Comparison of ENCODE assay signal across 23 cellular contexts in genomic region chr7:30674876-30675275, GRCh38. TPM values are rescaled to one million over a fixed set of nuclear protein-coding genes. Genes with fewer than 3 reads are reported as not detected.
A peak's percentile ranks its signal among the peaks of the same experiment; 100 is the strongest.
DNase-seq lines count a peak whose midpoint lies in the region; ATAC-seq and TF ChIP-seq lines count a peak whose summit lies in the region.
"Had no signal": no experiment of that assay in that cellular context is flagged by ENCODE, and none has a peak within 500 bp of the region (broad histone marks: within the 10 kb centered on the region; RNA-seq: fewer than 3 reads in every experiment).

No MANE protein-coding gene starts in this region.

- TF ChIP-seq CTCF in left ventricle myocardium inferior (IDR thresholded peaks at IDR 0.05; ENCODE audit: borderline replicate concordance) (no peak), HFFc6 (IDR thresholded peaks at IDR 0.05) (no peak)

- no peak overlapping the region for H3K27ac ChIP-seq in left ventricle myocardium inferior (replicated peaks)
- H3K27ac ChIP-seq: GM23248, RWPE1, SK-N-MC had no signal

- no peaks in the 10 kb centered on the region for H3K36me3 Mint-ChIP-seq in HFFc6 (ENCODE audit: low read depth)

- no peaks in the 10 kb centered on the region for H3K4me1 ChIP-seq in left ventricle myocardium inferior

- no peak overlapping the region for H3K4me3 Mint-ChIP-seq in HFFc6
- H3K4me3 Mint-ChIP-seq: T-helper 1 cell treated with Interleukin-12 subunit alpha and Interleukin-12 subunit beta and Interleukin-4 antibody, amounts not matched to agents 30 μg/mL and 1 μg/mL, for 36 hours had no signal

- H3K9me3 ChIP-seq in left ventricle myocardium inferior (replicated peaks) = no peaks in the 10 kb centered on the region

- DNase-seq in NCI-H1105 (lab: John Stamatoyannopoulos, UW) = peak; percentile 15
- DNase-seq in NCI-H1105 treated with DMSO at 0.1 percent for 48 hours (lab: John Stamatoyannopoulos, UW) = no peak
- DNase-seq in left ventricle myocardium superior = no peak
- DNase-seq in left ventricle myocardium inferior = no peak
- DNase-seq in NCI-H345 (lab: John Stamatoyannopoulos, UW) = peak; percentile 56
- DNase-seq in HFFc6 = no peak
- DNase-seq in epidermal melanocyte (ENCODE audit: insufficient read length, low spot score) = no peak
- DNase-seq: GM23248, H7, Kasumi-1, NCI-H187, NCI-H2081 treated with DMSO at 0.1 percent for 48 hours, NCI-H524 treated with DMSO at 0.1 percent for 48 hours, SIG-M5 had no signal

- H3K36me3 ChIP-seq in left ventricle myocardium inferior = no peaks in the 10 kb centered on the region

- peak; percentile 33 for ATAC-seq in left ventricle myocardium superior
- ATAC-seq in HG03432 (IDR thresholded peaks at IDR 0.05; ENCODE audit: unreplicated experiment) = no peak
- ATAC-seq: HepG2, K562 had no signal

- peaks cover 53% of the 10 kb centered on the region for H3K27me3 ChIP-seq in left ventricle myocardium inferior (ENCODE audit: low read depth)

- H3K9me3 Mint-ChIP-seq in HFFc6 = no peaks in the 10 kb centered on the region
- H3K9me3 Mint-ChIP-seq: T-helper 1 cell treated with Interleukin-12 subunit alpha and Interleukin-12 subunit beta and Interleukin-4 antibody, amounts not matched to agents 30 μg/mL and 1 μg/mL, for 36 hours had no signal

- H3K4me3 ChIP-seq in left ventricle myocardium inferior = no peak overlapping the region
- H3K4me3 ChIP-seq: GM23248, K562, SK-N-MC had no signal

- no peak overlapping the region for H3K27ac Mint-ChIP-seq in HFFc6
- H3K27ac Mint-ChIP-seq: T-helper 1 cell treated with Interleukin-12 subunit alpha and Interleukin-12 subunit beta and Interleukin-4 antibody, amounts not matched to agents 30 μg/mL and 1 μg/mL, for 36 hours had no signal

- H3K27me3 Mint-ChIP-seq in HFFc6 (ENCODE audit: insufficient read depth) = peaks cover 22% of the 10 kb centered on the region

- H3K4me1 Mint-ChIP-seq in HFFc6 (ENCODE audit: low read depth) = no peaks in the 10 kb centered on the region

- intact Hi-C loops in left ventricle myocardium superior (cut with micrococcal nuclease) = no loop called here
- intact Hi-C loops in left ventricle myocardium inferior (cut with micrococcal nuclease) = no loop called here

RNA-seq across cellular contexts. Expression of gene CRHR2, which starts 7.4 kb away (rescaled TPM):
- total RNA-seq in left ventricle myocardium superior (0.22 TPM), left ventricle myocardium inferior (0.19 TPM)
- not detected for total RNA-seq in HFFc6 (2021; fragmentation: NEBNext Ultra II Directional; extraction: Animal tissue kit (Norgen Biotek cat#: 25700))
- total RNA-seq: A172, GM23248, H7, HepG2, HT1080, K562, M059J had no signal

Comparison
In these comparisons a context has a peak if more than half of its experiments do, and no peak if none do; other contexts are left out.
1. DNase-seq: peak in NCI-H1105 (single experiment) and NCI-H345 (single experiment); none in NCI-H1105 treated with DMSO at 0.1 percent for 48 hours (single experiment), left ventricle myocardium superior (single experiment), left ventricle myocardium inferior (single experiment), HFFc6 (single experiment) and epidermal melanocyte (single experiment).